In genomic region chr6:41779336-41779735, GRCh38 we compare ENCODE assay signal across 8 cellular contexts. TPM values are rescaled to one million over a fixed set of nuclear protein-coding genes. Genes with fewer than 3 reads are reported as not detected.
DNase-seq lines count a peak whose midpoint lies in the region; ATAC-seq and TF ChIP-seq lines count a peak whose summit lies in the region.

No MANE protein-coding gene starts in this region.

- no peak for TF ChIP-seq POLR2A in esophagus squamous epithelium (IDR thresholded peaks at IDR 0.05)

- H3K4me3 ChIP-seq in PC-3 (ENCODE audit: low read length), result peak overlapping the region; percentile 82
- peak overlapping the region; percentile 47 to 91 (median 78) for H3K4me3 ChIP-seq in esophagus squamous epithelium
- peak overlapping the region; percentile 86 for H3K4me3 ChIP-seq in rectal smooth muscle tissue (ENCODE audit: low read length)

- no peak for TF ChIP-seq CTCF in PC-3 (conservative IDR thresholded peaks at IDR 0.05; ENCODE audit: low read depth, low read length)
- TF ChIP-seq CTCF in esophagus squamous epithelium (IDR thresholded peaks at IDR 0.05), result peak in 1 of 6 experiments; percentile 9

- no peaks in the 10 kb centered on the region for H3K9me3 ChIP-seq in PC-3 (ENCODE audit: low read length)
- no peaks in the 10 kb centered on the region for H3K9me3 ChIP-seq in esophagus squamous epithelium

- 2 to 5% methylated on average over 6 to 11 of the region's 16 CpGs for WGBS in esophagus squamous epithelium, 2 donors

- peaks cover 15% of the 10 kb centered on the region for H3K4me1 ChIP-seq in PC-3 (ENCODE audit: insufficient read depth, low read length)
- peaks cover 26 to 52% (median 28%) of the 10 kb centered on the region in 3 donors for H3K4me1 ChIP-seq in esophagus squamous epithelium
- peaks cover 12% of the 10 kb centered on the region for H3K4me1 ChIP-seq in rectal smooth muscle tissue (ENCODE audit: control insufficient read depth, insufficient read depth, low read length)

- no peaks in the 10 kb centered on the region for H3K27me3 ChIP-seq in PC-3 (ENCODE audit: low read length)
- H3K27me3 ChIP-seq in esophagus squamous epithelium, result no peaks in the 10 kb centered on the region
- no peaks in the 10 kb centered on the region for H3K27me3 ChIP-seq in rectal smooth muscle tissue (ENCODE audit: control insufficient read depth, insufficient read depth, low read length)

- no peaks in the 10 kb centered on the region for H4K20me1 ChIP-seq in PC-3 (ENCODE audit: low read length)

- POLR2A ChIA-PET in PC-3 (lab: Charles Lee; ENCODE audit: unreplicated experiment), result interaction anchor here (0.6 kb wide), 1 partner anchor 88 kb away, joined by 5 read pairs; no protein-coding TSS in a partner anchor

- CTCF ChIA-PET in PC-3 (lab: Charles Lee), result interaction anchor here (0.6 to 1.2 kb wide), 8 partner anchors 38 to 582 kb away, joined by 3 to 5 read pairs (median 3); partner anchors contain the start of genes BYSL and MED20

- H3K4me2 ChIP-seq in PC-3 (ENCODE audit: low read length), result peak overlapping the region; percentile 97

- ATAC-seq in PC-3, result peak; percentile 4; the same call in 1 of the 2 replicates

- H3K36me3 ChIP-seq in PC-3 (ENCODE audit: low read depth, low read length) (no peaks in the 10 kb centered on the region; the same call in 1 of the 2 replicates), esophagus squamous epithelium (peaks cover 4 to 31% (median 5%) of the 10 kb centered on the region in 3 donors), rectal smooth muscle tissue (ENCODE audit: control insufficient read depth, insufficient read depth, low read length) (peaks cover 17% of the 10 kb centered on the region)

- H3K9me2 ChIP-seq in PC-3 (replicated peaks; ENCODE audit: low read length), result no peaks in the 10 kb centered on the region

- H3K9ac ChIP-seq in PC-3 (ENCODE audit: low read length) (peak overlapping the region; percentile 67), rectal smooth muscle tissue (ENCODE audit: low read length) (peak overlapping the region; percentile 38)

- no TSS peak for BruUV-seq in PC-3 (replicated peaks; lab: Mats Ljungman, UMichigan)

- H3K27ac ChIP-seq in PC-3 (ENCODE audit: low read length) (no peak overlapping the region), esophagus squamous epithelium (peak overlapping the region; percentile 60 to 94 (median 87)), rectal smooth muscle tissue (ENCODE audit: low read depth, low read length) (no peak overlapping the region)

- intact Hi-C loops in PC-3 (cut with micrococcal nuclease), result loop anchor here (10.0 kb wide), 1 partner anchor 175 kb away; no protein-coding TSS in a partner anchor
- intact Hi-C loops in esophagus squamous epithelium (cut with DNase I), result loop anchor here (10.0 kb wide), 1 partner anchor 175 kb away; no protein-coding TSS in a partner anchor

- peak; percentile 28 for DNase-seq in activated CD4-positive, alpha-beta T cell treated with anti-CD3 and anti-CD28 coated beads for 48 hours
- DNase-seq in activated CD4-positive, alpha-beta T cell treated with anti-CD3 and anti-CD28 coated beads for 4 hours, result no peak
- DNase-seq in PC-3, result no peak
- DNase-seq in esophagus squamous epithelium (lab: John Stamatoyannopoulos, UW), result no peak
- DNase-seq in NCI-H2107 (lab: John Stamatoyannopoulos, UW), result no peak
- DNase-seq in DMS153 treated with DMSO at 0.1 percent for 48 hours (lab: John Stamatoyannopoulos, UW; ENCODE audit: unreplicated experiment), result no peak
- DNase-seq in epidermal melanocyte (ENCODE audit: insufficient read length, low spot score), result no peak

- no peaks in the 10 kb centered on the region for H3F3A ChIP-seq in PC-3 (ENCODE audit: low read length, unreplicated experiment)

- H2AFZ ChIP-seq in PC-3 (ENCODE audit: low read length), result peak overlapping the region; percentile 74

- H3K79me2 ChIP-seq in PC-3 (ENCODE audit: low read length), result peaks cover 6% of the 10 kb centered on the region; the same call in 1 of the 2 replicates

RNA-seq across cellular contexts. Expression of gene FRS3, which starts 0.4 kb away (rescaled TPM):
- total RNA-seq in PC-3 (2014; rRNA removed), result 3.9 and 4.3 TPM in 2 replicates
- total RNA-seq in esophagus squamous epithelium, result 1 to 10 TPM in 2 of 4 donors, under 1 TPM in 2; 0.31 to 5.5 (median 1.5) TPM

RNA-seq across cellular contexts. Expression of gene PRICKLE4, which starts 1.2 kb away (rescaled TPM):
- total RNA-seq in PC-3 (2014; rRNA removed) (0.26 and 1.7 TPM in 2 replicates), esophagus squamous epithelium (10 to 100 TPM in 3 of 4 donors, 1 to 10 TPM in 1; 5.1 to 11.4 (median 10.8) TPM)

RNA-seq across cellular contexts. Expression of gene TOMM6, which starts 8.2 kb away (rescaled TPM):
- total RNA-seq in PC-3 (2014; rRNA removed) (142 and 162 TPM in 2 replicates), esophagus squamous epithelium (100 to 1,000 TPM; 116 to 182 (median 150) TPM)

RNA-seq across cellular contexts. Expression of gene PGC, which starts 32.1 kb away (rescaled TPM):
- total RNA-seq in PC-3 (2014; rRNA removed), result not detected in 2 replicates
- under 1 TPM in 1 of 4 donors, not detected in 3; 0.95 TPM for total RNA-seq in esophagus squamous epithelium

RNA-seq across cellular contexts. Expression of gene TFEB, which starts 43.9 kb away (rescaled TPM):
- 4.2 and 5.5 TPM in 2 replicates for total RNA-seq in PC-3 (2014; rRNA removed)
- 10 to 100 TPM in 3 of 4 donors, 1 to 10 TPM in 1; 7.0 to 17.5 (median 13.4) TPM for total RNA-seq in esophagus squamous epithelium

Comparison
In these comparisons a context has a peak if more than half of its experiments do, and no peak if none do; other contexts are left out.
1. H3K27ac ChIP-seq: peak in esophagus squamous epithelium (4 of 4); none in PC-3 (single experiment) and rectal smooth muscle tissue (single experiment).
2. Peak in every context shown above with its lines, with median percentiles within 50 percentile points of each other: H3K4me3 ChIP-seq.